9 cellular contexts compared by ENCODE assay signal in genomic region chr9:99793528-99793927, GRCh38. TPM values are rescaled to one million over a fixed set of nuclear protein-coding genes. Genes with fewer than 3 reads are reported as not detected.
"Had no signal": no experiment of that assay in that cellular context is flagged by ENCODE, and none has a peak within 500 bp of the region (broad histone marks: within the 10 kb centered on the region; RNA-seq: fewer than 3 reads in every experiment).

No MANE protein-coding gene starts in this region.

- ATAC-seq: GM12878 had no signal

- H3K4me3 ChIP-seq: GM12878 had no signal

- DNase-seq: GDM1, GF-D8 had no signal

- FAIRE-seq: G401.6, GM12878, GM12891, GM12892, GM18507, GM19239 had no signal

RNA-seq across cellular contexts. Expression of gene NR4A3, which starts 28.2 kb away (rescaled TPM):
- total RNA-seq: G401 had no signal
